ENCODE assay signal across 1 cellular context in the genomic region with DNA sequence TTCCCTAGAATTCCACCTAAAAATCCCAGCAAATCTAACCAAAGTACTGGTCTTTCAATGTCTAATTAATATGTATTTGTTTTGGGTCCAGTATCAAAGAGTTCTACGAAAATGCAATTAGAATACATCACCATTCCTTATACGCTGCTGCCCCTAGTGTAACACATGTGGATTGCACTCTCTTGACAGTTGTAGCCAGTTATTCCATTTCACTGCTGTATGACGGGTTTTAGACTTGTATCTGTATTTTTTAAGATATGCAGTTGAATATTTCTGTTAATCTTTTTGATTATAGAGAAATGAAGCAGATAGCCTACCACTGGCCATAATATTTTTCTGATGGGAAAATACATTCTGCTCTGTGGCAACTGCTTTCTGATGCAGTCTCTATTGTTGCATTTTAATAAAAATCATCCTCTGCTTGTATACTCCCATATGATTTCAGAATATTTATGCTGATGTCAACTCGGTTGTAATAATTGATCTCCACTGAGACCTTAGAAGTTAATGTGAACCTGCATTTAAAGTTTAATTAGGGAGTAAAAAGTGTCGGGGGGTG.
TF ChIP-seq lines count a peak whose summit lies in the region.

No MANE protein-coding gene starts in this region.

TF ChIP-seq in H1, 55 proteins besides CTCF, POLR2A, EP300 and RAD21:
- TF ChIP-seq EZH2 (IDR thresholded peaks at IDR 0.05; ENCODE audit: low read depth, low read length, severe bottlenecking) (no peak), CBX8 (IDR thresholded peaks at IDR 0.05; ENCODE audit: borderline replicate concordance, low read depth, low read length) (no peak), SIN3A (conservative IDR thresholded peaks at IDR 0.05 in 1 of 2, IDR thresholded peaks at IDR 0.05 in 1 of 2; ENCODE audit: low read depth in 1 of 2, low read length in 2 of 2) (no peak), SAP30 (IDR thresholded peaks at IDR 0.05; ENCODE audit: insufficient read depth, insufficient replicate concordance, low read length) (no peak), RNF2 (IDR thresholded peaks at IDR 0.05; ENCODE audit: borderline replicate concordance, low read depth, low read length, missing control alignments, poor library complexity, severe bottlenecking) (no peak), CREB1 (IDR thresholded peaks at IDR 0.05) (no peak)
- TF ChIP-seq, protein P1, sequence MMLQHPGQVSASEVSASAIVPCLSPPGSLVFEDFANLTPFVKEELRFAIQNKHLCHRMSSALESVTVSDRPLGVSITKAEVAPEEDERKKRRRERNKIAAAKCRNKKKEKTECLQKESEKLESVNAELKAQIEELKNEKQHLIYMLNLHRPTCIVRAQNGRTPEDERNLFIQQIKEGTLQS (IDR thresholded peaks at IDR 0.05; ENCODE audit: insufficient read depth, low read depth, low read length): no peak
